17 cellular contexts compared by ENCODE assay signal in the genomic region with DNA sequence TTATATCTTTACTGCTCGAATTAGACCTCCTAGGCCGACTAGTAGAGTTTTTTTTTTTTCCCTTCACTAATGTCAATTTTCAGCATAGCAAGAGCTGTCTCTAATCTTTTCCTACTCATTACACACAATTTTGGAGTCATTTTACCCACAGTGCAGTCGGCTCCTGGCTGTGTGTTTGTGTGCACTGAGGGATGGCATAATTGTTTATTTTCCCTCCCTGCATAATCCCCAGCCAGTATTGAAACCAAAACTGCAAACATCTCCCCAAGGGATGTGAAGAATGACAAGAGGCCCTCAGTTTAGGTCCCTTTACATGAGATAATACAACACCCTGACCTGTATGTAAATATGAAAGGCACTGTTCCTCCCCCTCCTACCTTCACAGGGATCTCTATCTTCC.
A peak's percentile ranks its signal among the peaks of the same experiment; 100 is the strongest.
DNase-seq lines count a peak whose midpoint lies in the region; ATAC-seq and FAIRE-seq lines count a peak whose summit lies in the region.
"Had no signal": no experiment of that assay in that cellular context is flagged by ENCODE, and none has a peak within 500 bp of the region (broad histone marks: within the 10 kb centered on the region; RNA-seq: fewer than 3 reads in every experiment).

No MANE protein-coding gene starts in this region.

- peaks cover 6% of the 10 kb centered on the region for H3K4me1 ChIP-seq in adipocyte (ENCODE audit: control insufficient read depth, insufficient read depth, low read length)
- H3K4me1 ChIP-seq: suprapubic skin had no signal

- no peaks in the 10 kb centered on the region for H3K27me3 Mint-ChIP-seq in stimulated activated memory B cell treated with anti-CD40 and anti-IgM and Interleukin-4, amounts not matched to agents 10 μg/mL and 1 μg/mL and 100 μg/mL, for 72 hours

- H3K36me3 Mint-ChIP-seq in stimulated activated memory B cell treated with anti-CD40 and anti-IgM and Interleukin-4, amounts not matched to agents 10 μg/mL and 1 μg/mL and 100 μg/mL, for 72 hours = peaks cover 66% of the 10 kb centered on the region

- H3K36me3 ChIP-seq in adipocyte (ENCODE audit: control insufficient read depth, insufficient read depth, low read length, severe bottlenecking) = peaks cover 85% of the 10 kb centered on the region

- no peak overlapping the region for H3K4me3 ChIP-seq in adipocyte (ENCODE audit: low read length)
- H3K4me3 ChIP-seq: suprapubic skin had no signal

- no peaks in the 10 kb centered on the region for H3K9me3 Mint-ChIP-seq in stimulated activated memory B cell treated with anti-CD40 and anti-IgM and Interleukin-4, amounts not matched to agents 10 μg/mL and 1 μg/mL and 100 μg/mL, for 72 hours
- H3K9me3 Mint-ChIP-seq: activated naive CD4-positive, alpha-beta T cell treated with anti-CD3 and anti-CD28 coated beads for 36 hours had no signal

- DNase-seq in GM19239 (ENCODE audit: insufficient read length, low spot score) (peak; percentile 7), NCI-H146 (lab: John Stamatoyannopoulos, UW) (peak; percentile 38), adipocyte (ENCODE audit: low read depth) (peak; percentile 9), midbrain (lab: John Stamatoyannopoulos, UW) (peak; percentile 10), SW480 (ENCODE audit: low spot score) (no peak), AML-193 (lab: John Stamatoyannopoulos, UW) (no peak)
- DNase-seq: activated naive CD4-positive, alpha-beta T cell treated with anti-CD3 and anti-CD28 coated beads for 36 hours; activated T-cell treated with anti-CD3 and anti-CD28 coated beads for 4 hours; DMS 273 treated with DMSO at 0.1 percent for 48 hours; hippocampal formation; SW 1271 had no signal

- no peak overlapping the region for H3K27ac Mint-ChIP-seq in stimulated activated memory B cell treated with anti-CD40 and anti-IgM and Interleukin-4, amounts not matched to agents 10 μg/mL and 1 μg/mL and 100 μg/mL, for 72 hours
- H3K27ac Mint-ChIP-seq: activated naive CD4-positive, alpha-beta T cell treated with anti-CD3 and anti-CD28 coated beads for 36 hours had no signal

- H3K27me3 ChIP-seq in adipocyte (replicated peaks; ENCODE audit: control insufficient read depth, insufficient read depth, low read length) = no peaks in the 10 kb centered on the region
- H3K27me3 ChIP-seq: suprapubic skin had no signal

- ATAC-seq in stimulated activated memory B cell treated with anti-CD40 and anti-IgM and Interleukin-4, amounts not matched to agents 10 μg/mL and 1 μg/mL and 100 μg/mL, for 72 hours = no peak

- no peaks in the 10 kb centered on the region for H3K4me1 Mint-ChIP-seq in stimulated activated memory B cell treated with anti-CD40 and anti-IgM and Interleukin-4, amounts not matched to agents 10 μg/mL and 1 μg/mL and 100 μg/mL, for 72 hours

- H3K9ac ChIP-seq in adipocyte (ENCODE audit: low read length) = no peak overlapping the region

- no peak overlapping the region for H3K4me3 Mint-ChIP-seq in stimulated activated memory B cell treated with anti-CD40 and anti-IgM and Interleukin-4, amounts not matched to agents 10 μg/mL and 1 μg/mL and 100 μg/mL, for 72 hours
- H3K4me3 Mint-ChIP-seq: activated naive CD4-positive, alpha-beta T cell treated with anti-CD3 and anti-CD28 coated beads for 36 hours; neural crest cell had no signal

- FAIRE-seq in GM19239 (lab: Jason Lieb, UNC) = no peak
- FAIRE-seq: astrocyte, colon, endometrium had no signal

- H3K9me3 ChIP-seq in adipocyte (ENCODE audit: control insufficient read depth, low read length) = no peaks in the 10 kb centered on the region
- H3K9me3 ChIP-seq: suprapubic skin had no signal

Comparison
In these comparisons a context has a peak if more than half of its experiments do, and no peak if none do; other contexts are left out.
1. DNase-seq: peak in GM19239 (single experiment), NCI-H146 (single experiment), adipocyte (single experiment) and midbrain (single experiment); none in SW480 (single experiment) and AML-193 (0 of 2).